In genomic region chr11:68780829-68781228, GRCh38 we compare ENCODE assay signal across 9 cellular contexts. TPM values are rescaled to one million over a fixed set of nuclear protein-coding genes. Genes with fewer than 3 reads are reported as not detected.
A peak's percentile ranks its signal among the peaks of the same experiment; 100 is the strongest.
DNase-seq lines count a peak whose midpoint lies in the region; ATAC-seq lines count a peak whose summit lies in the region.
"Had no signal": no experiment of that assay in that cellular context is flagged by ENCODE, and none has a peak within 500 bp of the region (broad histone marks: within the 10 kb centered on the region; RNA-seq: fewer than 3 reads in every experiment).

No MANE protein-coding gene starts in this region.

- no peaks in the 10 kb centered on the region for H3K27me3 Mint-ChIP-seq in activated T-helper 1 cell treated with anti-CD3 and anti-CD28 coated beads, Interleukin-12 subunit alpha, Interleukin-12 subunit beta, Interleukin-2, Interleukin-4 antibody, amounts not matched to agents 30 ng/mL and 10 ng/mL and 1 ng/mL, durations not matched to agents 14 hours and 24 hours and 36 hours (ENCODE audit: insufficient read depth)

- intact Hi-C loops in Right ventricle myocardium superior (cut with DNase I): no loop called here
- intact Hi-C loops in activated T-helper 1 cell treated with anti-CD3 and anti-CD28 coated beads, Interleukin-12 subunit alpha, Interleukin-12 subunit beta, Interleukin-2, Interleukin-4 antibody, amounts not matched to agents 30 ng/mL and 10 ng/mL and 1 ng/mL, durations not matched to agents 14 hours and 24 hours and 36 hours (cut with micrococcal nuclease): no loop called here

- H3K36me3 Mint-ChIP-seq in activated T-helper 1 cell treated with anti-CD3 and anti-CD28 coated beads, Interleukin-12 subunit alpha, Interleukin-12 subunit beta, Interleukin-2, Interleukin-4 antibody, amounts not matched to agents 30 ng/mL and 10 ng/mL and 1 ng/mL, durations not matched to agents 14 hours and 24 hours and 36 hours (ENCODE audit: low read depth): peaks cover 8% of the 10 kb centered on the region

- DNase-seq in activated CD4-positive, alpha-beta T cell treated with anti-CD3 and anti-CD28 coated beads for 48 hours: peak; percentile 21
- no peak for DNase-seq in activated CD4-positive, alpha-beta T cell treated with anti-CD3 and anti-CD28 coated beads, Interleukin-2, amount 50 U/mL, for 4 hours
- DNase-seq in SK-N-DZ (ENCODE audit: low spot score) (peak; percentile 24), Right ventricle myocardium superior (peak; percentile 86), pulmonary artery endothelial cell (ENCODE audit: low read depth, low spot score) (peak; percentile 5), SW 1271 (lab: John Stamatoyannopoulos, UW) (no peak)
- DNase-seq in activated T-helper 1 cell treated with anti-CD3 and anti-CD28 coated beads, Interleukin-12 subunit alpha, Interleukin-12 subunit beta, Interleukin-2, Interleukin-4 antibody, amounts not matched to agents 30 ng/mL and 10 ng/mL and 1 ng/mL, durations not matched to agents 14 hours and 24 hours and 36 hours (ENCODE audit: low spot score): no peak
- DNase-seq: activated T-cell treated with anti-CD3 and anti-CD28 coated beads, Interleukin-2, amount 50 U/mL, for 72 hours had no signal

- peak; percentile 81 for ATAC-seq in Right ventricle myocardium superior (ENCODE audit: poor library complexity)
- no peak for ATAC-seq in HG03520 (IDR thresholded peaks at IDR 0.05; ENCODE audit: unreplicated experiment)
- ATAC-seq: activated T-cell treated with anti-CD3 and anti-CD28 coated beads, Interleukin-2, amount 50 U/mL, for 72 hours had no signal

- H3K4me3 Mint-ChIP-seq in activated T-helper 1 cell treated with anti-CD3 and anti-CD28 coated beads, Interleukin-12 subunit alpha, Interleukin-12 subunit beta, Interleukin-2, Interleukin-4 antibody, amounts not matched to agents 30 ng/mL and 10 ng/mL and 1 ng/mL, durations not matched to agents 14 hours and 24 hours and 36 hours: no peak overlapping the region
- H3K4me3 Mint-ChIP-seq: activated T-cell treated with anti-CD3 and anti-CD28 coated beads, Interleukin-2, amount 50 U/mL, for 72 hours had no signal

- no peaks in the 10 kb centered on the region for H3K9me3 Mint-ChIP-seq in activated T-helper 1 cell treated with anti-CD3 and anti-CD28 coated beads, Interleukin-12 subunit alpha, Interleukin-12 subunit beta, Interleukin-2, Interleukin-4 antibody, amounts not matched to agents 30 ng/mL and 10 ng/mL and 1 ng/mL, durations not matched to agents 14 hours and 24 hours and 36 hours
- H3K9me3 Mint-ChIP-seq: activated T-cell treated with anti-CD3 and anti-CD28 coated beads, Interleukin-2, amount 50 U/mL, for 72 hours had no signal

- H3K27ac Mint-ChIP-seq in activated T-helper 1 cell treated with anti-CD3 and anti-CD28 coated beads, Interleukin-12 subunit alpha, Interleukin-12 subunit beta, Interleukin-2, Interleukin-4 antibody, amounts not matched to agents 30 ng/mL and 10 ng/mL and 1 ng/mL, durations not matched to agents 14 hours and 24 hours and 36 hours: no peak overlapping the region
- H3K27ac Mint-ChIP-seq: activated T-cell treated with anti-CD3 and anti-CD28 coated beads, Interleukin-2, amount 50 U/mL, for 72 hours had no signal

- peaks cover 7% of the 10 kb centered on the region for H3K4me1 Mint-ChIP-seq in activated T-helper 1 cell treated with anti-CD3 and anti-CD28 coated beads, Interleukin-12 subunit alpha, Interleukin-12 subunit beta, Interleukin-2, Interleukin-4 antibody, amounts not matched to agents 30 ng/mL and 10 ng/mL and 1 ng/mL, durations not matched to agents 14 hours and 24 hours and 36 hours (ENCODE audit: low read depth)

RNA-seq across cellular contexts. Expression of gene TESMIN, which starts 29.5 kb away (rescaled TPM):
- not detected in 2 replicates for polyA plus RNA-seq in SK-N-DZ (2014; cell fraction: cytosol; rRNA removed)
- polyA plus RNA-seq in SK-N-DZ (2014; cell fraction: nucleus; rRNA removed): 0.17 TPM in 1 of 2 replicates, not detected in the other
- total RNA-seq in Right ventricle myocardium superior: 0.46 TPM
- total RNA-seq in pulmonary artery endothelial cell: 1.5 and 1.9 TPM in 2 replicates
- 1.0 and 2.1 TPM in 2 replicates for total RNA-seq in activated T-helper 1 cell treated with anti-CD3 and anti-CD28 coated beads, Interleukin-12 subunit alpha, Interleukin-12 subunit beta, Interleukin-2, Interleukin-4 antibody, amounts not matched to agents 30 ng/mL and 10 ng/mL and 1 ng/mL, durations not matched to agents 14 hours and 24 hours and 36 hours

Comparison
In these comparisons a context has a peak if more than half of its experiments do, and no peak if none do; other contexts are left out.
1. DNase-seq: peak in activated CD4-positive, alpha-beta T cell treated with anti-CD3 and anti-CD28 coated beads for 48 hours (single experiment), SK-N-DZ (single experiment), Right ventricle myocardium superior (single experiment) and pulmonary artery endothelial cell (single experiment); none in activated CD4-positive, alpha-beta T cell treated with anti-CD3 and anti-CD28 coated beads, Interleukin-2, amount 50 U/mL, for 4 hours (0 of 2), SW 1271 (0 of 2) and activated T-helper 1 cell treated with anti-CD3 and anti-CD28 coated beads, Interleukin-12 subunit alpha, Interleukin-12 subunit beta, Interleukin-2, Interleukin-4 antibody, amounts not matched to agents 30 ng/mL and 10 ng/mL and 1 ng/mL, durations not matched to agents 14 hours and 24 hours and 36 hours (single experiment).